ENCODE assay signal across 13 cellular contexts in genomic region chr4:3013839-3014350, GRCh38. TPM values are rescaled to one million over a fixed set of nuclear protein-coding genes. Genes with fewer than 3 reads are reported as not detected.
A peak's percentile ranks its signal among the peaks of the same experiment; 100 is the strongest.
DNase-seq lines count a peak whose midpoint lies in the region; ATAC-seq, FAIRE-seq and TF ChIP-seq lines count a peak whose summit lies in the region.
"Had no signal": no experiment of that assay in that cellular context is flagged by ENCODE, and none has a peak within 500 bp of the region (broad histone marks: within the 10 kb centered on the region; RNA-seq: fewer than 3 reads in every experiment).

No MANE protein-coding gene starts in this region.

- no peak for TF ChIP-seq EP300 in stomach (IDR thresholded peaks at IDR 0.05)

- H3K4me1 ChIP-seq in stomach (peaks cover 18 to 30% (median 27%) of the 10 kb centered on the region in 4 donors), OCI-LY7 (ENCODE audit: insufficient read depth, low read length, poor library complexity, severe bottlenecking) (peaks cover 4% of the 10 kb centered on the region), PC-3 (ENCODE audit: insufficient read depth, low read length) (peaks cover 14% of the 10 kb centered on the region)

- H3K4me1 Mint-ChIP-seq in natural killer cell treated with Interleukin-12 subunit alpha and Interleukin-12 subunit beta and Interleukin-15 and Interleukin-18, amount 100 ng/mL, for 72 hours (ENCODE audit: low read depth in 2 of 2), result peaks cover 0 to 20% of the 10 kb centered on the region in 2 donors
- no peaks in the 10 kb centered on the region for H3K4me1 Mint-ChIP-seq in natural killer cell
- H3K4me1 Mint-ChIP-seq: memory B cell had no signal

- H3K36me3 ChIP-seq in stomach, result no peaks in the 10 kb centered on the region
- no peaks in the 10 kb centered on the region for H3K36me3 ChIP-seq in OCI-LY7 (ENCODE audit: insufficient read depth, low read length)
- no peaks in the 10 kb centered on the region for H3K36me3 ChIP-seq in PC-3 (ENCODE audit: low read depth, low read length)
- H3K36me3 ChIP-seq: BLaER1 treated with 17β-estradiol and CSF1 and Interleukin-3, amounts not matched to agents 10 nM and 100 nM; suprapubic skin had no signal

- H3F3A ChIP-seq in PC-3 (ENCODE audit: low read length, unreplicated experiment), result no peaks in the 10 kb centered on the region

- no peaks in the 10 kb centered on the region for H3K79me2 ChIP-seq in OCI-LY7 (ENCODE audit: insufficient read depth, low read depth, low read length)
- H3K79me2 ChIP-seq in PC-3 (ENCODE audit: low read length), result no peaks in the 10 kb centered on the region

- no peaks in the 10 kb centered on the region for H3K9me3 Mint-ChIP-seq in natural killer cell treated with Interleukin-12 subunit alpha and Interleukin-12 subunit beta and Interleukin-15 and Interleukin-18, amount 100 ng/mL, for 72 hours
- no peaks in the 10 kb centered on the region for H3K9me3 Mint-ChIP-seq in natural killer cell
- H3K9me3 Mint-ChIP-seq: memory B cell had no signal

- H3K4me2 ChIP-seq in OCI-LY7 (ENCODE audit: low read length), result no peak overlapping the region
- no peak overlapping the region for H3K4me2 ChIP-seq in PC-3 (ENCODE audit: low read length)
- H3K4me2 ChIP-seq: BLaER1 treated with 17β-estradiol and CSF1 and Interleukin-3, amounts not matched to agents 10 nM and 100 nM had no signal

- H3K27me3 ChIP-seq in stomach (no peaks in the 10 kb centered on the region), PC-3 (ENCODE audit: low read length) (no peaks in the 10 kb centered on the region)
- H3K27me3 ChIP-seq: BLaER1 treated with 17β-estradiol and CSF1 and Interleukin-3, amounts not matched to agents 10 nM and 100 nM; suprapubic skin had no signal

- POLR2A ChIA-PET in OCI-LY7 (lab: Charles Lee) (interaction anchor here (0.6 to 1.2 kb wide), 4 partner anchors 62 to 557 kb away, joined by 3 to 4 read pairs (median 4); no protein-coding TSS in a partner anchor), PC-3 (lab: Charles Lee; ENCODE audit: unreplicated experiment) (no interaction called here)

- H4K20me1 ChIP-seq in OCI-LY7 (ENCODE audit: insufficient read depth, low read length), result no peaks in the 10 kb centered on the region
- no peaks in the 10 kb centered on the region for H4K20me1 ChIP-seq in PC-3 (ENCODE audit: low read length)
- H4K20me1 ChIP-seq: BLaER1 treated with 17β-estradiol and CSF1 and Interleukin-3, amounts not matched to agents 10 nM and 100 nM had no signal

- WGBS in stomach, 5 donors, result 20 to 55% (median 29%) methylated on average over 8 of the region's 8 CpGs

- H3K9ac ChIP-seq in PC-3 (ENCODE audit: low read length), result no peak overlapping the region
- H3K9ac ChIP-seq: BLaER1 treated with 17β-estradiol and CSF1 and Interleukin-3, amounts not matched to agents 10 nM and 100 nM had no signal

- H3K27ac Mint-ChIP-seq in natural killer cell treated with Interleukin-12 subunit alpha and Interleukin-12 subunit beta and Interleukin-15 and Interleukin-18, amount 100 ng/mL, for 72 hours, result no peak overlapping the region
- no peak overlapping the region for H3K27ac Mint-ChIP-seq in natural killer cell
- H3K27ac Mint-ChIP-seq: memory B cell had no signal

- H2AFZ ChIP-seq in OCI-LY7 (ENCODE audit: low read length) (no peak overlapping the region), PC-3 (ENCODE audit: low read length) (no peak overlapping the region)

- peak overlapping the region; percentile 26 for H3K4me3 Mint-ChIP-seq in natural killer cell treated with Interleukin-12 subunit alpha and Interleukin-12 subunit beta and Interleukin-15 and Interleukin-18, amount 100 ng/mL, for 72 hours
- H3K4me3 Mint-ChIP-seq in natural killer cell, result no peak overlapping the region
- H3K4me3 Mint-ChIP-seq: memory B cell had no signal

- H3K9me2 ChIP-seq in OCI-LY7 (ENCODE audit: insufficient read depth, low read length) (no peaks in the 10 kb centered on the region), PC-3 (replicated peaks; ENCODE audit: low read length) (no peaks in the 10 kb centered on the region)

- H3K27ac ChIP-seq in stomach (peak overlapping the region in 2 of 5 donors; percentile 8 to 25), OCI-LY7 (ENCODE audit: low read depth, low read length, poor library complexity, severe bottlenecking) (no peak overlapping the region), PC-3 (ENCODE audit: low read length) (no peak overlapping the region)
- H3K27ac ChIP-seq: BLaER1 treated with 17β-estradiol and CSF1 and Interleukin-3, amounts not matched to agents 10 nM and 100 nM; skin epidermis; suprapubic skin had no signal

- CTCF ChIA-PET in OCI-LY7 (lab: Charles Lee; ENCODE audit: unreplicated experiment) (no interaction called here), PC-3 (lab: Charles Lee) (no interaction called here)

- no peak for TF ChIP-seq POLR2A in stomach (IDR thresholded peaks at IDR 0.05)

- H3K4me3 ChIP-seq in stomach (no peak overlapping the region), OCI-LY7 (ENCODE audit: low read depth, low read length, poor library complexity, severe bottlenecking) (no peak overlapping the region), PC-3 (ENCODE audit: low read length) (no peak overlapping the region)
- H3K4me3 ChIP-seq: BLaER1 treated with 17β-estradiol and CSF1 and Interleukin-3, amounts not matched to agents 10 nM and 100 nM; skin epidermis; suprapubic skin had no signal

- ATAC-seq in natural killer cell treated with Interleukin-12 subunit alpha and Interleukin-12 subunit beta and Interleukin-15 and Interleukin-18, amount 100 ng/mL, for 72 hours, result peak in 1 of 2 donors; percentile 76
- no peak for ATAC-seq in natural killer cell
- peak; percentile 74 for ATAC-seq in GM21576 (IDR thresholded peaks at IDR 0.05; ENCODE audit: unreplicated experiment)
- no peak for ATAC-seq in PC-3

- H3K9me3 ChIP-seq in stomach (no peaks in the 10 kb centered on the region), OCI-LY7 (ENCODE audit: low read length) (no peaks in the 10 kb centered on the region), PC-3 (ENCODE audit: low read length) (no peaks in the 10 kb centered on the region)
- H3K9me3 ChIP-seq: BLaER1 treated with 17β-estradiol and CSF1 and Interleukin-3, amounts not matched to agents 10 nM and 100 nM; suprapubic skin had no signal

- intact Hi-C loops in natural killer cell (cut with micrococcal nuclease), result no loop called here
- intact Hi-C loops in stomach (cut with DNase I; ENCODE audit: low total_unique reads), result no loop called here
- intact Hi-C loops in OCI-LY7 (cut with micrococcal nuclease; ENCODE audit: unreplicated experiment), result no loop called here
- intact Hi-C loops in PC-3 (cut with micrococcal nuclease), result no loop called here

- TF ChIP-seq CTCF in natural killer cell (IDR thresholded peaks at IDR 0.05), result no peak
- no peak for TF ChIP-seq CTCF in stomach (IDR thresholded peaks at IDR 0.05)
- no peak for TF ChIP-seq CTCF in OCI-LY7 (conservative IDR thresholded peaks at IDR 0.05; ENCODE audit: low read length)
- no peak for TF ChIP-seq CTCF in PC-3 (conservative IDR thresholded peaks at IDR 0.05; ENCODE audit: low read depth, low read length)

- no TSS peak for BruUV-seq in OCI-LY7 (replicated peaks; lab: Mats Ljungman, UMichigan)
- no TSS peak for BruUV-seq in PC-3 (replicated peaks; lab: Mats Ljungman, UMichigan)

- no peak for FAIRE-seq in RCC 7860 (lab: Jason Lieb, UNC)

- no peaks in the 10 kb centered on the region for H3K27me3 Mint-ChIP-seq in natural killer cell treated with Interleukin-12 subunit alpha and Interleukin-12 subunit beta and Interleukin-15 and Interleukin-18, amount 100 ng/mL, for 72 hours
- H3K27me3 Mint-ChIP-seq in natural killer cell (ENCODE audit: low read depth in 2 of 2), result peaks cover 0 to 6% of the 10 kb centered on the region in 2 donors

- DNase-seq in natural killer cell treated with Interleukin-12 subunit alpha and Interleukin-12 subunit beta and Interleukin-15 and Interleukin-18, amount 100 ng/mL, for 72 hours (ENCODE audit: low spot score), result no peak
- no peak for DNase-seq in natural killer cell
- peak; percentile 52 for DNase-seq in SK-N-DZ (ENCODE audit: low spot score)
- peak; percentile 73 for DNase-seq in stomach
- no peak for DNase-seq in OCI-LY7 (ENCODE audit: low spot score)
- no peak for DNase-seq in PC-3
- no peak for DNase-seq in RCC 7860 (ENCODE audit: low spot score)
- DNase-seq: NCI-H1417 had no signal

- H3K36me3 Mint-ChIP-seq in natural killer cell treated with Interleukin-12 subunit alpha and Interleukin-12 subunit beta and Interleukin-15 and Interleukin-18, amount 100 ng/mL, for 72 hours, result no peaks in the 10 kb centered on the region
- no peaks in the 10 kb centered on the region for H3K36me3 Mint-ChIP-seq in natural killer cell

RNA-seq across cellular contexts. Expression of gene GRK4, which starts 50.5 kb away (rescaled TPM):
- total RNA-seq in natural killer cell treated with Interleukin-12 subunit alpha and Interleukin-12 subunit beta and Interleukin-15 and Interleukin-18, amount 100 ng/mL, for 72 hours, result 10 to 100 TPM in 1 of 2 donors, 1 to 10 TPM in 1; 8.0 to 12.1 TPM
- total RNA-seq in natural killer cell (1 to 10 TPM; 2.0 to 6.4 (median 5.1) TPM), stomach (10 to 100 TPM in 1 of 5 donors, 1 to 10 TPM in 3, under 1 TPM in 1; 0.58 to 11.9 (median 4.6) TPM), OCI-LY7 (2022) (8.9 and 9.1 TPM in 2 replicates), PC-3 (2014; rRNA removed) (2.9 and 3.7 TPM in 2 replicates)
- polyA plus RNA-seq in SK-N-DZ (2014; cell fraction: cytosol; rRNA removed), result 8.1 and 10.0 TPM in 2 replicates
- 6.7 and 7.3 TPM in 2 replicates for polyA plus RNA-seq in SK-N-DZ (2014; cell fraction: nucleus; rRNA removed)
- polyA plus RNA-seq in stomach, result 1 to 10 TPM; 2.8 to 6.6 (median 5.5) TPM
- total RNA-seq in OCI-LY7 (2014; rRNA removed; shearing (Covaris generic)), result 5.3 and 6.5 TPM in 2 replicates

RNA-seq across cellular contexts. Expression of gene NOP14, which starts 50.7 kb away (rescaled TPM):
- total RNA-seq in natural killer cell treated with Interleukin-12 subunit alpha and Interleukin-12 subunit beta and Interleukin-15 and Interleukin-18, amount 100 ng/mL, for 72 hours, result 100 to 1,000 TPM in 1 of 2 donors, 10 to 100 TPM in 1; 91.5 to 136 TPM
- total RNA-seq in natural killer cell (10 to 100 TPM; 20.9 to 25.0 (median 21.1) TPM), stomach (10 to 100 TPM; 11.7 to 68.7 (median 18.7) TPM), OCI-LY7 (2022) (56.7 and 66.2 TPM in 2 replicates), PC-3 (2014; rRNA removed) (26.0 and 30.9 TPM in 2 replicates)
- 15.0 and 18.6 TPM in 2 replicates for polyA plus RNA-seq in SK-N-DZ (2014; cell fraction: cytosol; rRNA removed)
- 16.9 and 19.7 TPM in 2 replicates for polyA plus RNA-seq in SK-N-DZ (2014; cell fraction: nucleus; rRNA removed)
- polyA plus RNA-seq in stomach, result 10 to 100 TPM; 12.7 to 18.6 (median 17.6) TPM
- total RNA-seq in OCI-LY7 (2014; rRNA removed; shearing (Covaris generic)), result 31.7 and 35.9 TPM in 2 replicates

Comparison
In these comparisons a context has a peak if more than half of its experiments do, and no peak if none do; other contexts are left out.
1. DNase-seq: peak in SK-N-DZ (single experiment) and stomach (single experiment); none in natural killer cell treated with Interleukin-12 subunit alpha and Interleukin-12 subunit beta and Interleukin-15 and Interleukin-18, amount 100 ng/mL, for 72 hours (single experiment), natural killer cell (single experiment), OCI-LY7 (single experiment), PC-3 (single experiment) and RCC 7860 (single experiment).